In genomic region chr16:53743149-53743566, GRCh38 we compare ENCODE assay signal across 9 cellular contexts. TPM values are rescaled to one million over a fixed set of nuclear protein-coding genes. Genes with fewer than 3 reads are reported as not detected.
A peak's percentile ranks its signal among the peaks of the same experiment; 100 is the strongest.
DNase-seq lines count a peak whose midpoint lies in the region; ATAC-seq and TF ChIP-seq lines count a peak whose summit lies in the region.
"Had no signal": no experiment of that assay in that cellular context is flagged by ENCODE, and none has a peak within 500 bp of the region (broad histone marks: within the 10 kb centered on the region; RNA-seq: fewer than 3 reads in every experiment).

No MANE protein-coding gene starts in this region.

- H3K27ac ChIP-seq in breast epithelium (no peak overlapping the region), neural cell (ENCODE audit: low read length) (no peak overlapping the region)

- H3K4me2 ChIP-seq in neural cell (ENCODE audit: low read length) = no peak overlapping the region

- DNase-seq in Right ventricle myocardium superior = no peak
- DNase-seq in cardiac septum (ENCODE audit: low spot score) = no peak
- DNase-seq in NB4 (ENCODE audit: low read depth) = peak; percentile 71
- DNase-seq in breast epithelium (ENCODE audit: low spot score in 2 of 2) = no peak
- no peak for DNase-seq in inferior parietal cortex (ENCODE audit: extremely low spot score)
- no peak for DNase-seq in NCI-H774 (lab: John Stamatoyannopoulos, UW)
- DNase-seq: activated naive CD8-positive, alpha-beta T cell treated with anti-CD3 and anti-CD28 coated beads, Interleukin-2, amount 10 ng/mL, durations not matched to agents 7 days and 5 days had no signal

- intact Hi-C loops in Right ventricle myocardium superior (cut with DNase I) = no loop called here
- intact Hi-C loops in cardiac septum (cut with DNase I) = no loop called here
- intact Hi-C loops in breast epithelium (cut with DNase I; ENCODE audit: low total_unique reads) = no loop called here

- no peak for TF ChIP-seq RAD21 in neural cell (conservative IDR thresholded peaks at IDR 0.05)

- H3K4me1 ChIP-seq in breast epithelium = peaks cover 0 to 2% of the 10 kb centered on the region in 2 donors

- H2AFZ ChIP-seq in neural cell (ENCODE audit: low read depth, low read length) = no peak overlapping the region

- TF ChIP-seq CTCF in NB4 (IDR thresholded peaks at IDR 0.05; ENCODE audit: low read depth, low read length) = peak; percentile 86
- TF ChIP-seq CTCF in breast epithelium (IDR thresholded peaks at IDR 0.05) = peak in 2 of 3 donors; percentile 21 to 29
- TF ChIP-seq CTCF in neural cell (IDR thresholded peaks at IDR 0.05; ENCODE audit: poor library complexity, severe bottlenecking) = peak; percentile 26

- no peaks in the 10 kb centered on the region for H3K9me3 ChIP-seq in breast epithelium
- peaks cover 6% of the 10 kb centered on the region for H3K9me3 ChIP-seq in neural cell (ENCODE audit: low read length)

- H3K4me3 ChIP-seq in NB4 (ENCODE audit: low read depth, low read length) (no peak overlapping the region), breast epithelium (no peak overlapping the region), neural cell (ENCODE audit: low read length) (no peak overlapping the region)

- no peaks in the 10 kb centered on the region for H3K9me2 ChIP-seq in neural cell (ENCODE audit: insufficient read depth, low read length)

- no peak for TF ChIP-seq POLR2A in NB4 (IDR thresholded peaks at IDR 0.05; ENCODE audit: extremely low read depth, insufficient read length)
- TF ChIP-seq POLR2A in breast epithelium (IDR thresholded peaks at IDR 0.05) = no peak

- H4K20me1 ChIP-seq in neural cell (ENCODE audit: insufficient read depth) = no peaks in the 10 kb centered on the region

- H3K27me3 ChIP-seq in breast epithelium (no peaks in the 10 kb centered on the region), neural cell (ENCODE audit: insufficient read depth, low read depth, low read length) (no peaks in the 10 kb centered on the region)

- H3K36me3 ChIP-seq in breast epithelium (no peaks in the 10 kb centered on the region), neural cell (ENCODE audit: insufficient read depth, low read length) (no peaks in the 10 kb centered on the region)

- ATAC-seq in Right ventricle myocardium superior (ENCODE audit: poor library complexity) (peak; percentile 58), GM18870 (IDR thresholded peaks at IDR 0.05; ENCODE audit: unreplicated experiment) (no peak)

- H3K9ac ChIP-seq in neural cell (ENCODE audit: low read length) = no peak overlapping the region

- TF ChIP-seq EP300 in neural cell (conservative IDR thresholded peaks at IDR 0.05; ENCODE audit: poor library complexity, severe bottlenecking) = no peak

- peaks cover 11% of the 10 kb centered on the region for H3K79me2 ChIP-seq in neural cell (replicated peaks; ENCODE audit: insufficient read depth, low read length)

- no peaks in the 10 kb centered on the region for H3F3A ChIP-seq in neural cell (ENCODE audit: insufficient read depth, low read length, poor library complexity, severe bottlenecking)

TF ChIP-seq in neural cell, 6 proteins besides CTCF, POLR2A, EP300 and RAD21:
- TF ChIP-seq, protein P1, sequence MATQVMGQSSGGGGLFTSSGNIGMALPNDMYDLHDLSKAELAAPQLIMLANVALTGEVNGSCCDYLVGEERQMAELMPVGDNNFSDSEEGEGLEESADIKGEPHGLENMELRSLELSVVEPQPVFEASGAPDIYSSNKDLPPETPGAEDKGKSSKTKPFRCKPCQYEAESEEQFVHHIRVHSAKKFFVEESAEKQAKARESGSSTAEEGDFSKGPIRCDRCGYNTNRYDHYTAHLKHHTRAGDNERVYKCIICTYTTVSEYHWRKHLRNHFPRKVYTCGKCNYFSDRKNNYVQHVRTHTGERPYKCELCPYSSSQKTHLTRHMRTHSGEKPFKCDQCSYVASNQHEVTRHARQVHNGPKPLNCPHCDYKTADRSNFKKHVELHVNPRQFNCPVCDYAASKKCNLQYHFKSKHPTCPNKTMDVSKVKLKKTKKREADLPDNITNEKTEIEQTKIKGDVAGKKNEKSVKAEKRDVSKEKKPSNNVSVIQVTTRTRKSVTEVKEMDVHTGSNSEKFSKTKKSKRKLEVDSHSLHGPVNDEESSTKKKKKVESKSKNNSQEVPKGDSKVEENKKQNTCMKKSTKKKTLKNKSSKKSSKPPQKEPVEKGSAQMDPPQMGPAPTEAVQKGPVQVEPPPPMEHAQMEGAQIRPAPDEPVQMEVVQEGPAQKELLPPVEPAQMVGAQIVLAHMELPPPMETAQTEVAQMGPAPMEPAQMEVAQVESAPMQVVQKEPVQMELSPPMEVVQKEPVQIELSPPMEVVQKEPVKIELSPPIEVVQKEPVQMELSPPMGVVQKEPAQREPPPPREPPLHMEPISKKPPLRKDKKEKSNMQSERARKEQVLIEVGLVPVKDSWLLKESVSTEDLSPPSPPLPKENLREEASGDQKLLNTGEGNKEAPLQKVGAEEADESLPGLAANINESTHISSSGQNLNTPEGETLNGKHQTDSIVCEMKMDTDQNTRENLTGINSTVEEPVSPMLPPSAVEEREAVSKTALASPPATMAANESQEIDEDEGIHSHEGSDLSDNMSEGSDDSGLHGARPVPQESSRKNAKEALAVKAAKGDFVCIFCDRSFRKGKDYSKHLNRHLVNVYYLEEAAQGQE (IDR thresholded peaks at IDR 0.05; ENCODE audit: borderline replicate concordance) = no peak
- TF ChIP-seq MXI1 (conservative IDR thresholded peaks at IDR 0.05; ENCODE audit: poor library complexity, severe bottlenecking) (no peak), SMC3 (conservative IDR thresholded peaks at IDR 0.05; ENCODE audit: poor library complexity) (no peak), POLR2AphosphoS5 (IDR thresholded peaks at IDR 0.05) (no peak), EZH2 (IDR thresholded peaks at IDR 0.05; ENCODE audit: borderline replicate concordance, insufficient read depth, low read length, poor library complexity, severe bottlenecking) (no peak), TAF1 (IDR thresholded peaks at IDR 0.05; ENCODE audit: low read depth) (no peak)

RNA-seq across cellular contexts. Expression of gene FTO, which starts 39.2 kb away (rescaled TPM):
- total RNA-seq in Right ventricle myocardium superior (75.3 TPM), cardiac septum (70.4 TPM), breast epithelium (100 to 1,000 TPM; 109 to 193 (median 174) TPM)
- 80.1 and 83.0 TPM in 2 replicates for polyA plus RNA-seq in neural cell
- 166 and 196 TPM in 2 replicates for polyA minus RNA-seq in neural cell

RNA-seq across cellular contexts. Expression of gene RPGRIP1L, which starts 39.5 kb away (rescaled TPM):
- 2.0 TPM for total RNA-seq in Right ventricle myocardium superior
- total RNA-seq in cardiac septum = 2.8 TPM
- total RNA-seq in breast epithelium = 1 to 10 TPM; 3.2 to 7.5 (median 7.5) TPM
- 21.3 and 24.6 TPM in 2 replicates for polyA plus RNA-seq in neural cell
- 41.1 and 50.7 TPM in 2 replicates for polyA minus RNA-seq in neural cell

Comparison
In these comparisons a context has a peak if more than half of its experiments do, and no peak if none do; other contexts are left out.
1. CTCF ChIP-seq: peak in every context shown above with its lines; median percentile 86 in NB4; 26 in neural cell; 25 in breast epithelium.